9 cellular contexts compared by ENCODE assay signal in genomic region chr2:171924170-171924942, GRCh38. TPM values are rescaled to one million over a fixed set of nuclear protein-coding genes. Genes with fewer than 3 reads are reported as not detected.
A peak's percentile ranks its signal among the peaks of the same experiment; 100 is the strongest.
DNase-seq lines count a peak whose midpoint lies in the region; FAIRE-seq and TF ChIP-seq lines count a peak whose summit lies in the region.
"Had no signal": no experiment of that assay in that cellular context is flagged by ENCODE, and none has a peak within 500 bp of the region (broad histone marks: within the 10 kb centered on the region; RNA-seq: fewer than 3 reads in every experiment).

No MANE protein-coding gene starts in this region.

- H3K9me3 ChIP-seq in endodermal cell (ENCODE audit: control insufficient read depth, low read length) (no peaks in the 10 kb centered on the region), skeletal muscle satellite cell (replicated peaks; ENCODE audit: low read length) (no peaks in the 10 kb centered on the region)
- H3K9me3 ChIP-seq: BE2C had no signal

- H3K4me1 ChIP-seq in endodermal cell (ENCODE audit: control insufficient read depth, insufficient read depth, low read length) (no peaks in the 10 kb centered on the region), skeletal muscle satellite cell (ENCODE audit: control insufficient read depth, insufficient read depth, low read length) (peaks cover 17% of the 10 kb centered on the region)
- H3K4me1 ChIP-seq: BE2C had no signal

- DNase-seq in activated naive CD4-positive, alpha-beta T cell treated with anti-CD3 and anti-CD28 coated beads for 36 hours: no peak
- DNase-seq in activated naive CD4-positive, alpha-beta T cell (lab: John Stamatoyannopoulos, UW): no peak
- DNase-seq in RKO (ENCODE audit: low spot score) (peak; percentile 43), endodermal cell (no peak), NCI-H1694 treated with DMSO at 0.1 percent for 48 hours (lab: John Stamatoyannopoulos, UW) (no peak), frontal cortex (ENCODE audit: low spot score in 2 of 2) (no peak), cerebellar nuclear complex (lab: John Stamatoyannopoulos, UW) (no peak)
- DNase-seq: BE2C had no signal

- no peak for FAIRE-seq in frontal cortex (lab: Jason Lieb, UNC)

- H3K27me3 ChIP-seq in endodermal cell (ENCODE audit: control insufficient read depth, insufficient read depth, low read length, poor library complexity, severe bottlenecking) (no peaks in the 10 kb centered on the region), skeletal muscle satellite cell (ENCODE audit: control insufficient read depth, insufficient read depth, low read length) (no peaks in the 10 kb centered on the region)
- H3K27me3 ChIP-seq: BE2C had no signal

- H3K4me3 ChIP-seq in endodermal cell (ENCODE audit: low read length) (peak overlapping the region; percentile 98), skeletal muscle satellite cell (ENCODE audit: low read length) (no peak overlapping the region)

- no peaks in the 10 kb centered on the region for H3K9me3 Mint-ChIP-seq in activated naive CD4-positive, alpha-beta T cell treated with anti-CD3 and anti-CD28 coated beads for 36 hours
- no peaks in the 10 kb centered on the region for H3K9me3 Mint-ChIP-seq in endodermal cell

- 87 to 95% methylated on average over 12 to 16 of the region's 17 CpGs for WGBS in endodermal cell (ENCODE audit: insufficient coverage in 1 of 2, insufficient read length in 1 of 2), 2 experiments

- H3K9ac ChIP-seq in endodermal cell (ENCODE audit: extremely low read depth, low read length, poor library complexity, severe bottlenecking) (no peak overlapping the region), skeletal muscle satellite cell (ENCODE audit: low read depth, low read length) (peak overlapping the region; percentile 87)

- peak overlapping the region; percentile 82 for H3K4me2 ChIP-seq in skeletal muscle satellite cell (ENCODE audit: low read length)

- TF ChIP-seq CTCF in endodermal cell (conservative IDR thresholded peaks at IDR 0.05): no peak

- H3K27me3 Mint-ChIP-seq in activated naive CD4-positive, alpha-beta T cell treated with anti-CD3 and anti-CD28 coated beads for 36 hours (ENCODE audit: low read depth): no peaks in the 10 kb centered on the region
- no peaks in the 10 kb centered on the region for H3K27me3 Mint-ChIP-seq in endodermal cell (ENCODE audit: insufficient read depth)

- H3K36me3 Mint-ChIP-seq in activated naive CD4-positive, alpha-beta T cell treated with anti-CD3 and anti-CD28 coated beads for 36 hours (ENCODE audit: low read depth): peaks cover 34% of the 10 kb centered on the region
- H3K36me3 Mint-ChIP-seq in endodermal cell (ENCODE audit: low read depth): peaks cover 22% of the 10 kb centered on the region

- intact Hi-C loops in activated naive CD4-positive, alpha-beta T cell treated with anti-CD3 and anti-CD28 coated beads for 36 hours (cut with micrococcal nuclease): loop anchor here (5.0 to 10.0 kb wide), 2 partner anchors 518 to 770 kb away; no protein-coding TSS in a partner anchor

- H3K36me3 ChIP-seq in endodermal cell (ENCODE audit: control insufficient read depth, insufficient read depth, low read length) (peaks cover 22% of the 10 kb centered on the region), skeletal muscle satellite cell (ENCODE audit: insufficient read depth, low read length) (peaks cover 7% of the 10 kb centered on the region)
- H3K36me3 ChIP-seq: BE2C had no signal

- H3K27ac ChIP-seq in endodermal cell (ENCODE audit: low read depth, low read length): no peak overlapping the region

- peak overlapping the region; percentile 88 for H3K4me3 Mint-ChIP-seq in activated naive CD4-positive, alpha-beta T cell treated with anti-CD3 and anti-CD28 coated beads for 36 hours
- no peak overlapping the region for H3K4me3 Mint-ChIP-seq in endodermal cell

- H3K27ac Mint-ChIP-seq in activated naive CD4-positive, alpha-beta T cell treated with anti-CD3 and anti-CD28 coated beads for 36 hours: no peak overlapping the region
- H3K27ac Mint-ChIP-seq in endodermal cell: no peak overlapping the region

- CTCF ChIA-PET in activated naive CD4-positive, alpha-beta T cell treated with anti-CD3 and anti-CD28 coated beads for 36 hours (lab: Charles Lee): no interaction called here

- peaks cover 49% of the 10 kb centered on the region for H3K4me1 Mint-ChIP-seq in activated naive CD4-positive, alpha-beta T cell treated with anti-CD3 and anti-CD28 coated beads for 36 hours (ENCODE audit: low read depth)
- H3K4me1 Mint-ChIP-seq in endodermal cell: peaks cover 8% of the 10 kb centered on the region

RNA-seq across cellular contexts. Expression of gene HAT1, which starts 2.1 kb away (rescaled TPM):
- total RNA-seq in activated naive CD4-positive, alpha-beta T cell treated with anti-CD3 and anti-CD28 coated beads for 36 hours: 10 to 100 TPM; 74.6 to 77.2 TPM
- total RNA-seq in endodermal cell (10 to 100 TPM; 58.1 to 74.6 TPM), frontal cortex (59.9 TPM)
- polyA plus RNA-seq in endodermal cell (2013, experiment 1 of 2): 73.7 TPM
- 69.5 TPM for polyA plus RNA-seq in endodermal cell (2013, experiment 2 of 2)
- total RNA-seq in skeletal muscle satellite cell (2012; rRNA removed): 43.6 and 51.1 TPM in 2 replicates

RNA-seq across cellular contexts. Expression of gene SLC25A12, which starts 30.3 kb away (rescaled TPM):
- total RNA-seq in activated naive CD4-positive, alpha-beta T cell treated with anti-CD3 and anti-CD28 coated beads for 36 hours: 10 to 100 TPM; 15.0 to 17.4 TPM
- total RNA-seq in endodermal cell: 1 to 10 TPM in 1 of 2 donors, under 1 TPM in 1; 0.55 to 3.1 TPM
- 14.1 TPM for polyA plus RNA-seq in endodermal cell (2013, experiment 1 of 2)
- polyA plus RNA-seq in endodermal cell (2013, experiment 2 of 2): 12.3 TPM
- 17.7 and 21.6 TPM in 2 replicates for total RNA-seq in skeletal muscle satellite cell (2012; rRNA removed)
- total RNA-seq in frontal cortex: 66.0 TPM
